In the genomic region with DNA sequence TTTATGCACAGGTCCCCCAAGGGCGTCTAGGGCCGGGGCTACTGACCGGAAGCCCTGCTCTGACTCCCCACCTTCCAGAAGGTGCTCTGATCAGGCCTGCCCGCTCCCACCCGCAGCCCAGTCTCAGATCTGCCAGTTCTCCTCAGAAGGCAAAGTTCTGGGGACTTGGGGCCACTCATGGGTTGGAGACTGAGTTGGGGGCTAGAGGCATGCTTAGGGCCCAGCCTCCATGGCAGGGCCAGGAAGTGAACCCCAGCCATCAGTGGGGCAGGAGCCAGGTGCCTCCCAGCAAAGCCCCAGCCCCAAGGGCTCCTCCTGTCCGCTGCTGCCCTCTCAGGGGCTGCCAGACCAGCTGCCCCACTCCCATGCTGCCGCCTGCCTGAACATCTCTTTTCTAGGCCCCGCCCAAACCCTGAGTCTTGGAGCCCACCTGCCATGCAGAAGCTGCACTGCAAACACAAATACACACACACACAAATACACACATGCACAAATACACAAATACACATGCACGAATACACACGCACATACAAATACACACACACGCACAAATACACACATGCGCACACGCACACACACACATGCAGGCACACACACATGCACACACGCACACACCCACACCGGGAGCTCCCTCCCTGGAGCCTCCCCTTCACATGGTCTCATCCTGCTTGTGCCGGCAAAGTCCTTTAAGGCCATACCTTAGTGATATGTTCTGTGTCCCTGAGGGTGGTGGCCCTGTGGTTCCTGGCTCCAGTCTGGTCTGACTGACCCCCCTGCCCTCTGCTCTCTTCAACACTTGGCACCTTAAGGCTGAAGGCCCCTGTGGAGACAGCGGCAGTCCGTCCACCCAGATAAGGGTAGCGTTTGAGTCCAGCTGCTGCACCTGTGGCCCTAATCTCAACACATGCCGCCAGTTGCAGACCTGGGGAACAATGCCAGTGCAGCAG, we compare ENCODE assay signal across 11 cellular contexts. TPM values are rescaled to one million over a fixed set of nuclear protein-coding genes. Genes with fewer than 3 reads are reported as not detected.
DNase-seq lines count a peak whose midpoint lies in the region; ATAC-seq and TF ChIP-seq lines count a peak whose summit lies in the region.
"Had no signal": no experiment of that assay in that cellular context is flagged by ENCODE, and none has a peak within 500 bp of the region (broad histone marks: within the 10 kb centered on the region; RNA-seq: fewer than 3 reads in every experiment).

No MANE protein-coding gene starts in this region.

- no peak for TF ChIP-seq CTCF in progenitor cell of endocrine pancreas (IDR thresholded peaks at IDR 0.05; ENCODE audit: unreplicated experiment)

- ATAC-seq in T-cell (replicated peaks in 1 of 4) (no peak), left lobe of liver (no peak), GM19452 (IDR thresholded peaks at IDR 0.05; ENCODE audit: unreplicated experiment) (no peak)

- H3K27me3 Mint-ChIP-seq in activated T-cell treated with anti-CD3 and anti-CD28 coated beads, Interleukin-2, amount 50 U/mL, for 24 hours, result no peaks in the 10 kb centered on the region
- H3K27me3 Mint-ChIP-seq in T-cell, result no peaks in the 10 kb centered on the region
- H3K27me3 Mint-ChIP-seq in progenitor cell of endocrine pancreas, result peaks cover 2% of the 10 kb centered on the region

- peak overlapping the region; percentile 51 for H3K27ac Mint-ChIP-seq in activated T-cell treated with anti-CD3 and anti-CD28 coated beads, Interleukin-2, amount 50 U/mL, for 24 hours
- peak overlapping the region; percentile 96 to 97 for H3K27ac Mint-ChIP-seq in T-cell
- H3K27ac Mint-ChIP-seq in progenitor cell of endocrine pancreas, result no peak overlapping the region

- POLR2A ChIA-PET in T-cell (lab: Charles Lee), result interaction anchor here in 1 of 2 donors (0.5 to 0.6 kb wide), 2 partner anchors 61 to 77 kb away, joined by 4 read pairs; no protein-coding TSS in a partner anchor

- H3K9me3 Mint-ChIP-seq in activated T-cell treated with anti-CD3 and anti-CD28 coated beads, Interleukin-2, amount 50 U/mL, for 24 hours, result no peaks in the 10 kb centered on the region
- H3K9me3 Mint-ChIP-seq in T-cell (no peaks in the 10 kb centered on the region), progenitor cell of endocrine pancreas (ENCODE audit: low read depth) (no peaks in the 10 kb centered on the region)

- no peaks in the 10 kb centered on the region for H3K36me3 Mint-ChIP-seq in activated T-cell treated with anti-CD3 and anti-CD28 coated beads, Interleukin-2, amount 50 U/mL, for 24 hours (ENCODE audit: low read depth)
- no peaks in the 10 kb centered on the region for H3K36me3 Mint-ChIP-seq in T-cell
- H3K36me3 Mint-ChIP-seq in progenitor cell of endocrine pancreas (ENCODE audit: insufficient read depth), result no peaks in the 10 kb centered on the region

- peaks cover 77% of the 10 kb centered on the region for H3K4me1 Mint-ChIP-seq in activated T-cell treated with anti-CD3 and anti-CD28 coated beads, Interleukin-2, amount 50 U/mL, for 24 hours (ENCODE audit: low read depth)
- H3K4me1 Mint-ChIP-seq in T-cell, result peaks cover 82 to 90% (median 90%) of the 10 kb centered on the region in 3 donors
- peaks cover 10% of the 10 kb centered on the region for H3K4me1 Mint-ChIP-seq in progenitor cell of endocrine pancreas (ENCODE audit: low read depth)

- peak overlapping the region; percentile 68 for H3K27ac ChIP-seq in temporal lobe (ENCODE audit: low read depth, low read length)
- H3K27ac ChIP-seq: cardiac muscle cell, ovary had no signal

- H3K4me3 Mint-ChIP-seq in activated T-cell treated with anti-CD3 and anti-CD28 coated beads, Interleukin-2, amount 50 U/mL, for 24 hours, result no peak overlapping the region
- peak overlapping the region in 1 of 3 donors; percentile 75 for H3K4me3 Mint-ChIP-seq in T-cell
- no peak overlapping the region for H3K4me3 Mint-ChIP-seq in progenitor cell of endocrine pancreas (ENCODE audit: low read depth)

- CTCF ChIA-PET in T-cell (lab: Charles Lee), result interaction anchor here in 1 of 2 donors (0.5 to 0.6 kb wide), 2 partner anchors 31 to 42 kb away, joined by 3 to 4 read pairs; no protein-coding TSS in a partner anchor

- DNase-seq in activated T-cell treated with anti-CD3 and anti-CD28 coated beads, Interleukin-2, amount 50 U/mL, for 24 hours, result peak; percentile 34
- DNase-seq in activated T-cell treated with anti-CD3 and anti-CD28 coated beads for 4 hours (no peak), T-cell (peak in 4 of 34 experiments; percentile 3 to 21 (median 8)), left lobe of liver (ENCODE audit: low spot score) (peak; percentile 47), NCI-H2107 (lab: John Stamatoyannopoulos, UW) (no peak), progenitor cell of endocrine pancreas (ENCODE audit: low spot score, unreplicated experiment) (no peak)
- DNase-seq: NCI-H2171 treated with DMSO at 0.1 percent for 48 hours had no signal

RNA-seq across cellular contexts. Expression of a gene that starts 59.2 kb away (rescaled TPM):
- total RNA-seq in T-cell (100 to 1,000 TPM; 218 to 327 (median 288) TPM), left lobe of liver (91.9 TPM), temporal lobe (27.8 TPM), progenitor cell of endocrine pancreas (26.9 and 34.0 TPM in 2 replicates)

Comparison
In these comparisons a context has a peak if more than half of its experiments do, and no peak if none do; other contexts are left out.
1. DNase-seq: peak in activated T-cell treated with anti-CD3 and anti-CD28 coated beads, Interleukin-2, amount 50 U/mL, for 24 hours (single experiment) and left lobe of liver (single experiment); none in activated T-cell treated with anti-CD3 and anti-CD28 coated beads for 4 hours (single experiment), NCI-H2107 (single experiment) and progenitor cell of endocrine pancreas (single experiment).